Comparison of ENCODE assay signal across 10 cellular contexts in genomic region chr3:138101351-138101940, GRCh38. TPM values are rescaled to one million over a fixed set of nuclear protein-coding genes. Genes with fewer than 3 reads are reported as not detected.
A peak's percentile ranks its signal among the peaks of the same experiment; 100 is the strongest.
DNase-seq lines count a peak whose midpoint lies in the region; ATAC-seq and TF ChIP-seq lines count a peak whose summit lies in the region.
"Not testable (repeated sequence)": the region's sequence is repeated elsewhere in the genome, so short reads cannot be mapped to it uniquely, and the experiment has no call there.
"Had no signal": no experiment of that assay in that cellular context is flagged by ENCODE, and none has a peak within 500 bp of the region (broad histone marks: within the 10 kb centered on the region; RNA-seq: fewer than 3 reads in every experiment).

No MANE protein-coding gene starts in this region.

- DNase-seq in DND-41; HFF-Myc (ENCODE audit: extremely low read depth, low read depth); choroid plexus epithelial cell (ENCODE audit: low read depth); foreskin fibroblast: not testable (repeated sequence)
- peak; percentile 36 for DNase-seq in NCI-H82 (lab: John Stamatoyannopoulos, UW)
- DNase-seq in WERI-Rb-1: peak; percentile 25
- DNase-seq in mesendoderm: peak; percentile 63

- not testable (repeated sequence) for H3K4me2 ChIP-seq in DND-41 (ENCODE audit: insufficient read depth, low read length); mesendoderm (ENCODE audit: low read length)

- not testable (repeated sequence) for H3K27ac ChIP-seq in 22Rv1; DND-41 (ENCODE audit: low read length); WERI-Rb-1; mesendoderm (ENCODE audit: low read depth, low read length)

- H3K9me3 ChIP-seq in DND-41 (ENCODE audit: insufficient read depth, low read length, severe bottlenecking); WERI-Rb-1 (ENCODE audit: severe bottlenecking): not testable (repeated sequence)

- TF ChIP-seq CTCF in 22Rv1 (IDR thresholded peaks at IDR 0.05): peak; percentile 46
- peak; percentile 27 for TF ChIP-seq CTCF in DND-41 (IDR thresholded peaks at IDR 0.05; ENCODE audit: borderline replicate concordance, extremely low read depth, low read length, poor library complexity, severe bottlenecking)
- TF ChIP-seq CTCF in HFF-Myc (IDR thresholded peaks at IDR 0.05; ENCODE audit: low read depth, low read length, missing control alignments): peak; percentile 31
- peak; percentile 62 for TF ChIP-seq CTCF in WERI-Rb-1 (IDR thresholded peaks at IDR 0.05; ENCODE audit: low read depth, low read length)
- peak; percentile 50 for TF ChIP-seq CTCF in choroid plexus epithelial cell (conservative IDR thresholded peaks at IDR 0.05; ENCODE audit: low read depth, low read length)
- TF ChIP-seq CTCF in foreskin fibroblast (IDR thresholded peaks at IDR 0.05; ENCODE audit: low read depth, low read length): peak; percentile 7

- H3K4me3 ChIP-seq in DND-41 (ENCODE audit: low read depth in 1 of 2, low read length in 2 of 2); HFF-Myc (replicated peaks; ENCODE audit: low read depth, low read length); WERI-Rb-1 (ENCODE audit: low read depth, low read length); choroid plexus epithelial cell (ENCODE audit: low read depth, low read length); foreskin fibroblast (ENCODE audit: low read depth in 1 of 2, low read length in 2 of 2); mesendoderm (ENCODE audit: low read length): not testable (repeated sequence)

- H4K8ac ChIP-seq in mesendoderm (ENCODE audit: low read depth, low read length): not testable (repeated sequence)

- not testable (repeated sequence) for ATAC-seq in DND-41 (ENCODE audit: insufficient read depth, low read depth)

- WGBS in mesendoderm (ENCODE audit: extremely low coverage, insufficient coverage, low lambda C conversion rate): no CpG with 5 or more reads among the region's 22 CpGs

- H4K5ac ChIP-seq in mesendoderm (ENCODE audit: low read length): not testable (repeated sequence)

- not testable (repeated sequence) for H3K36me3 ChIP-seq in DND-41 (ENCODE audit: insufficient read depth, low read length); mesendoderm (ENCODE audit: control insufficient read depth, insufficient read depth, low read length)
- peaks cover 73% of the 10 kb centered on the region for H3K36me3 ChIP-seq in WERI-Rb-1

- H3K23ac ChIP-seq in mesendoderm (ENCODE audit: low read length): not testable (repeated sequence)

- H3K56ac ChIP-seq in mesendoderm (ENCODE audit: low read length): not testable (repeated sequence)

- H3K79me2 ChIP-seq in DND-41 (ENCODE audit: insufficient read depth, low read length); mesendoderm (ENCODE audit: control insufficient read depth, insufficient read depth, low read length): not testable (repeated sequence)

- not testable (repeated sequence) for H2BK15ac ChIP-seq in mesendoderm (replicated peaks; ENCODE audit: low read depth)

- H2AK5ac ChIP-seq in mesendoderm (ENCODE audit: low read length): not testable (repeated sequence)

- not testable (repeated sequence) for H3K27me3 ChIP-seq in DND-41 (ENCODE audit: insufficient read depth, low read length, poor library complexity); WERI-Rb-1 (ENCODE audit: insufficient read depth, low read depth, severe bottlenecking); mesendoderm (ENCODE audit: insufficient read depth, low read length, poor library complexity)

- H3K18ac ChIP-seq in mesendoderm (ENCODE audit: low read length): not testable (repeated sequence)

- not testable (repeated sequence) for H3K9ac ChIP-seq in DND-41 (ENCODE audit: low read depth, low read length); mesendoderm (ENCODE audit: low read length)

- not testable (repeated sequence) for H2AFZ ChIP-seq in DND-41 (ENCODE audit: low read depth, low read length)

- not testable (repeated sequence) for H2BK5ac ChIP-seq in mesendoderm (ENCODE audit: low read length)

- not testable (repeated sequence) for H3K4me1 ChIP-seq in DND-41 (ENCODE audit: insufficient read depth, low read length); mesendoderm (ENCODE audit: control insufficient read depth, low read depth, low read length)

- not testable (repeated sequence) for H3K4ac ChIP-seq in mesendoderm (ENCODE audit: low read depth, low read length)

- not testable (repeated sequence) for H3K79me1 ChIP-seq in mesendoderm (ENCODE audit: low read length)

- H4K20me1 ChIP-seq in DND-41 (ENCODE audit: insufficient read depth, low read length): not testable (repeated sequence)

- H2BK120ac ChIP-seq in mesendoderm (ENCODE audit: low read depth, low read length): not testable (repeated sequence)

RNA-seq across cellular contexts. Expression of gene DZIP1L, which starts 14.0 kb away (rescaled TPM):
- polyA plus RNA-seq in mesendoderm (2013, experiment 1 of 2): 2.6 TPM
- 2.6 TPM for polyA plus RNA-seq in mesendoderm (2013, experiment 2 of 2)
- polyA plus RNA-seq: naive thymus-derived CD8-positive, alpha-beta T cell had no signal

RNA-seq across cellular contexts. Expression of gene A4GNT, which starts 30.7 kb away (rescaled TPM):
- polyA plus RNA-seq in mesendoderm (2013, experiment 1 of 2): not detected
- polyA plus RNA-seq in mesendoderm (2013, experiment 2 of 2): not detected
- polyA plus RNA-seq: naive thymus-derived CD8-positive, alpha-beta T cell; small intestine had no signal

Comparison
In these comparisons a context has a peak if more than half of its experiments do, and no peak if none do; other contexts are left out.
1. CTCF ChIP-seq: peak in every context shown above with its lines; median percentile 62 in WERI-Rb-1; 50 in choroid plexus epithelial cell; 46 in 22Rv1; 31 in HFF-Myc; 27 in DND-41; 7 in foreskin fibroblast.